In the genomic region with DNA sequence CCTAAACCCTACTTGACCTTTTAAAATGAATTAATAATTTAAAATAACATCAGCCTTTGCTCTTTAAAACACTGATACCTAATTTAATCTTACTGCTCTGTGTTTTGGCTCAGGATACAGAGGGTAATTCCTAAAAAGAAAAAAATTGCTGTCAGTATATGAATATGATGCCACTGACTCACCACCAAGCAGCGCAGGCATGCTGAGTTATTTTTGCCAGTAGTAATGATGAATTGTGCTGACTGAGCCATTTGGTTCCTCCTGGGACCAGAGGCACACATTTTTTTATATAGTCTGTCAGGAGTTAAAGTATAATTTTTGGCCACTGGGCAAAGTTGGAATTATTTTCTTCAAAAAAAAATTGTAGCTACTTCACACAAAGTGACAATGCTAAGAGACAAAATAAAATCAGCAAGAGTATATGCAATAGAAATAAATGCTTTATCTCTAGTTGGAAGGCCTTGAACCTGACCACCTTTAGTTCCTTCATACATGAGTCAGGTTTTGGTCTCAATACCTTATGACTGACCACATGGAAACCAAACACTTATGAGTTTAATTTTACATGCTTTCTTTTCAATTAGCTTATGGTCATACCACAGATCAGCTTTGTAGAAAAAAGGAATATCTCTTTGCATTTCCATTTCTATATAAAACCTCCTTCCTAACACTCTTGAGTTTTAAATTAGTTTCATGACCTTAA, we compare ENCODE assay signal across 8 cellular contexts.
DNase-seq lines count a peak whose midpoint lies in the region; ATAC-seq lines count a peak whose summit lies in the region.

No MANE protein-coding gene starts in this region.

- H3K27ac Mint-ChIP-seq in stimulated activated naive B cell treated with anti-CD40 and anti-IgM and Interleukin-4, amounts not matched to agents 10 μg/mL and 1 μg/mL and 100 μg/mL, for 72 hours, result no peak overlapping the region

- peak; percentile 44 for DNase-seq in activated naive CD4-positive, alpha-beta T cell treated with Interleukin-2 at 50 U/mL for 16 hours
- no peak for DNase-seq in activated naive CD4-positive, alpha-beta T cell (lab: John Stamatoyannopoulos, UW)
- peak; percentile 84 for DNase-seq in NCI-H446 treated with DMSO at 0.1 percent for 48 hours (lab: John Stamatoyannopoulos, UW)
- DNase-seq in epithelial cell of prostate (ENCODE audit: low read depth, low spot score), result peak; percentile 31
- DNase-seq in stimulated activated naive B cell treated with anti-CD40 and anti-IgM and Interleukin-4, amounts not matched to agents 10 μg/mL and 1 μg/mL and 100 μg/mL, for 72 hours, result peak; percentile 31
- no peak for DNase-seq in NCI-H526 treated with DMSO at 0.1 percent for 48 hours (lab: John Stamatoyannopoulos, UW)
- no peak for DNase-seq in NCI-H2196 treated with DMSO at 0.1 percent for 48 hours (lab: John Stamatoyannopoulos, UW; ENCODE audit: unreplicated experiment)
- DNase-seq in iPS-NIHi7 (ENCODE audit: extremely low spot score), result no peak

- ATAC-seq in stimulated activated naive B cell treated with anti-CD40 and anti-IgM and Interleukin-4, amounts not matched to agents 10 μg/mL and 1 μg/mL and 100 μg/mL, for 72 hours (replicated peaks), result peak; percentile 88 to 96

- peaks cover 0 to 6% of the 10 kb centered on the region in 2 donors for H3K9me3 Mint-ChIP-seq in stimulated activated naive B cell treated with anti-CD40 and anti-IgM and Interleukin-4, amounts not matched to agents 10 μg/mL and 1 μg/mL and 100 μg/mL, for 72 hours

- H3K4me1 Mint-ChIP-seq in stimulated activated naive B cell treated with anti-CD40 and anti-IgM and Interleukin-4, amounts not matched to agents 10 μg/mL and 1 μg/mL and 100 μg/mL, for 72 hours, result peaks cover 28 to 48% of the 10 kb centered on the region in 2 donors

- peaks cover 7 to 12% of the 10 kb centered on the region in 2 donors for H3K36me3 Mint-ChIP-seq in stimulated activated naive B cell treated with anti-CD40 and anti-IgM and Interleukin-4, amounts not matched to agents 10 μg/mL and 1 μg/mL and 100 μg/mL, for 72 hours

- H3K27ac ChIP-seq in epithelial cell of prostate, result peak overlapping the region; percentile 37

- H3K4me3 Mint-ChIP-seq in stimulated activated naive B cell treated with anti-CD40 and anti-IgM and Interleukin-4, amounts not matched to agents 10 μg/mL and 1 μg/mL and 100 μg/mL, for 72 hours, result no peak overlapping the region

- H3K27me3 Mint-ChIP-seq in stimulated activated naive B cell treated with anti-CD40 and anti-IgM and Interleukin-4, amounts not matched to agents 10 μg/mL and 1 μg/mL and 100 μg/mL, for 72 hours, result no peaks in the 10 kb centered on the region

Comparison
In these comparisons a context has a peak if more than half of its experiments do, and no peak if none do; other contexts are left out.
1. DNase-seq: peak in activated naive CD4-positive, alpha-beta T cell treated with Interleukin-2 at 50 U/mL for 16 hours (single experiment), NCI-H446 treated with DMSO at 0.1 percent for 48 hours (single experiment), epithelial cell of prostate (single experiment) and stimulated activated naive B cell treated with anti-CD40 and anti-IgM and Interleukin-4, amounts not matched to agents 10 μg/mL and 1 μg/mL and 100 μg/mL, for 72 hours (single experiment); none in activated naive CD4-positive, alpha-beta T cell (0 of 4), NCI-H526 treated with DMSO at 0.1 percent for 48 hours (single experiment), NCI-H2196 treated with DMSO at 0.1 percent for 48 hours (single experiment) and iPS-NIHi7 (single experiment).